Comparison of ENCODE assay signal across 8 cellular contexts in genomic region chr9:133144887-133145466, GRCh38. TPM values are rescaled to one million over a fixed set of nuclear protein-coding genes. Genes with fewer than 3 reads are reported as not detected.
DNase-seq lines count a peak whose midpoint lies in the region; ATAC-seq and TF ChIP-seq lines count a peak whose summit lies in the region.

No MANE protein-coding gene starts in this region.

- CTCF ChIA-PET in CD8-positive, alpha-beta memory T cell (lab: Charles Lee): interaction anchor here (0.7 to 11.8 kb wide), 25 partner anchors 11 to 226 kb away, joined by 3 to 521 read pairs (median 5); partner anchors contain the start of genes GFI1B, GTF3C5 and RALGDS

- H3K27me3 ChIP-seq in CD8-positive, alpha-beta memory T cell (ENCODE audit: insufficient read depth, low read length, poor library complexity, severe bottlenecking): no peaks in the 10 kb centered on the region
- H3K27me3 ChIP-seq in neuronal stem cell (ENCODE audit: control insufficient read depth in 3 of 3, insufficient read depth in 3 of 3, low read depth in 1 of 3, low read length in 3 of 3): peaks cover 0 to 2% (median 0%) of the 10 kb centered on the region in 3 experiments
- H3K27me3 ChIP-seq in left lung: no peaks in the 10 kb centered on the region

- peak overlapping the region; percentile 91 to 100 (median 98) for H3K27ac Mint-ChIP-seq in CD8-positive, alpha-beta memory T cell

- no peak overlapping the region for H2BK120ac ChIP-seq in neuronal stem cell (ENCODE audit: low read depth, low read length)

- H3K9me3 Mint-ChIP-seq in CD8-positive, alpha-beta memory T cell: no peaks in the 10 kb centered on the region

- H3K9me3 ChIP-seq in CD8-positive, alpha-beta memory T cell (ENCODE audit: low read length): no peaks in the 10 kb centered on the region
- H3K9me3 ChIP-seq in neuronal stem cell (replicated peaks in 1 of 2; ENCODE audit: control insufficient read depth in 2 of 2, insufficient read depth in 1 of 2, low read depth in 1 of 2, low read length in 2 of 2) (no peaks in the 10 kb centered on the region), left lung (no peaks in the 10 kb centered on the region)

- POLR2A ChIA-PET in CD8-positive, alpha-beta memory T cell (lab: Charles Lee): interaction anchor here (0.8 to 2.9 kb wide), 11 partner anchors 11 to 115 kb away, joined by 3 to 67 read pairs (median 6); partner anchors contain the start of genes GTF3C5 and RALGDS

- H3K27me3 Mint-ChIP-seq in CD8-positive, alpha-beta memory T cell: no peaks in the 10 kb centered on the region

- peak overlapping the region; percentile 12 for H3K9ac ChIP-seq in neuronal stem cell (ENCODE audit: low read depth, low read length, poor library complexity)

- H3K79me1 ChIP-seq in neuronal stem cell (ENCODE audit: low read depth, low read length): peaks cover 33% of the 10 kb centered on the region

- no peak overlapping the region for H3K4ac ChIP-seq in neuronal stem cell (ENCODE audit: low read length)

- H3K4me1 ChIP-seq in CD8-positive, alpha-beta memory T cell (ENCODE audit: insufficient read depth, low read length): peaks cover 70% of the 10 kb centered on the region
- peaks cover 32 to 43% of the 10 kb centered on the region in 2 donors for H3K4me1 ChIP-seq in neuronal stem cell (ENCODE audit: control insufficient read depth in 2 of 2, insufficient read depth in 1 of 2, low read depth in 1 of 2, low read length in 2 of 2)
- peaks cover 28 to 65% of the 10 kb centered on the region in 2 donors for H3K4me1 ChIP-seq in left lung

- ATAC-seq in left lung: no peak
- no peak for ATAC-seq in HG03045 (IDR thresholded peaks at IDR 0.05; ENCODE audit: unreplicated experiment)
- ATAC-seq in GM21825 (IDR thresholded peaks at IDR 0.05; ENCODE audit: unreplicated experiment): no peak

- WGBS in neuronal stem cell (ENCODE audit: extremely low coverage in 2 of 2, insufficient read length in 2 of 2, insufficient replicate concordance in 1 of 2), 2 donors: no CpG with 5 or more reads among the region's 14 CpGs

- no peak overlapping the region for H2BK15ac ChIP-seq in neuronal stem cell (ENCODE audit: low read length)

- intact Hi-C loops in left lung (cut with DNase I): loop anchor here in 1 of 2 donors (5.0 kb wide), 2 partner anchors 43 to 103 kb away; no protein-coding TSS in a partner anchor

- no peak for DNase-seq in CD8-positive, alpha-beta memory T cell
- DNase-seq in MV-4-11 (lab: John Stamatoyannopoulos, UW) (peak; percentile 27), neuronal stem cell (ENCODE audit: low spot score) (no peak), kidney tubule cell (ENCODE audit: low spot score) (no peak), left lung (no peak)

- no peak overlapping the region for H3K18ac ChIP-seq in neuronal stem cell (ENCODE audit: low read length)

- H3K14ac ChIP-seq in neuronal stem cell (ENCODE audit: low read length): no peak overlapping the region

- no peak overlapping the region for H4K91ac ChIP-seq in neuronal stem cell (ENCODE audit: low read depth, low read length, poor library complexity)

- H3K36me3 Mint-ChIP-seq in CD8-positive, alpha-beta memory T cell: peaks cover 0 to 15% (median 0%) of the 10 kb centered on the region in 3 donors

- H2AK5ac ChIP-seq in neuronal stem cell (ENCODE audit: low read depth, low read length): no peak overlapping the region

- H3K4me2 ChIP-seq in neuronal stem cell (ENCODE audit: insufficient read depth, low read length, poor library complexity, severe bottlenecking): peak overlapping the region; percentile 21

- peak overlapping the region in 6 of 7 donors; percentile 41 to 82 (median 80) for H3K4me3 Mint-ChIP-seq in CD8-positive, alpha-beta memory T cell

- no peak overlapping the region for H4K8ac ChIP-seq in neuronal stem cell (ENCODE audit: low read depth, low read length)

- peaks cover 63 to 82% (median 64%) of the 10 kb centered on the region in 3 donors for H3K4me1 Mint-ChIP-seq in CD8-positive, alpha-beta memory T cell

- H2BK12ac ChIP-seq in neuronal stem cell (ENCODE audit: low read length): no peak overlapping the region

- H3K23ac ChIP-seq in neuronal stem cell (ENCODE audit: low read depth, low read length, poor library complexity): no peak overlapping the region

- H2AFZ ChIP-seq in neuronal stem cell (ENCODE audit: low read length): no peak overlapping the region

- no peak overlapping the region for H2BK5ac ChIP-seq in neuronal stem cell (ENCODE audit: low read length)

- no peaks in the 10 kb centered on the region for H3K36me3 ChIP-seq in CD8-positive, alpha-beta memory T cell (ENCODE audit: insufficient read depth, low read length)
- H3K36me3 ChIP-seq in neuronal stem cell (replicated peaks in 1 of 2; ENCODE audit: control insufficient read depth in 2 of 2, insufficient read depth in 2 of 2, low read length in 2 of 2): peaks cover 5 to 10% of the 10 kb centered on the region in 2 donors
- H3K36me3 ChIP-seq in left lung: no peaks in the 10 kb centered on the region

- H3K4me3 ChIP-seq in CD8-positive, alpha-beta memory T cell (ENCODE audit: low read length): peak overlapping the region; percentile 20
- H3K4me3 ChIP-seq in neuronal stem cell (ENCODE audit: low read length in 2 of 2) (no peak overlapping the region), left lung (no peak overlapping the region)

- no peak for TF ChIP-seq CTCF in left lung (IDR thresholded peaks at IDR 0.05)

- peak overlapping the region; percentile 85 for H3K27ac ChIP-seq in CD8-positive, alpha-beta memory T cell (ENCODE audit: low read depth, low read length)
- H3K27ac ChIP-seq in cingulate gyrus (ENCODE audit: low read depth, low read length) (peak overlapping the region; percentile 98), neuronal stem cell (replicated peaks; ENCODE audit: low read length) (no peak overlapping the region), left lung (peak overlapping the region in 1 of 2 donors; percentile 48)

RNA-seq across cellular contexts. Expression of gene GBGT1, which starts 18.7 kb away (rescaled TPM):
- total RNA-seq in CD8-positive, alpha-beta memory T cell: 1 to 10 TPM; 1.8 to 2.6 TPM
- polyA plus RNA-seq in CD8-positive, alpha-beta memory T cell: not detected
- 2.2 TPM for polyA plus RNA-seq in neuronal stem cell (2013, experiment 1 of 2)
- 1.8 TPM for polyA plus RNA-seq in neuronal stem cell (2013, experiment 2 of 2)
- total RNA-seq in left lung: 10 to 100 TPM; 22.2 to 45.1 TPM

RNA-seq across cellular contexts. Expression of gene RALGDS, which starts 23.9 kb away (rescaled TPM):
- 10 to 100 TPM; 59.1 to 67.8 TPM for total RNA-seq in CD8-positive, alpha-beta memory T cell
- polyA plus RNA-seq in CD8-positive, alpha-beta memory T cell: 78.0 TPM
- 48.3 TPM for polyA plus RNA-seq in neuronal stem cell (2013, experiment 1 of 2)
- polyA plus RNA-seq in neuronal stem cell (2013, experiment 2 of 2): 47.0 TPM
- total RNA-seq in left lung: 10 to 100 TPM; 56.4 to 58.9 TPM

Comparison
In these comparisons a context has a peak if more than half of its experiments do, and no peak if none do; other contexts are left out.
1. RNA of gene GBGT1, which starts 18.7 kb away (total RNA-seq): 22.2 to 45.1 TPM in left lung; 1.8 to 2.6 TPM in CD8-positive, alpha-beta memory T cell; every median in the first group is over 4 times any median in the second.